ENCODE assay signal across 14 cellular contexts in genomic region chr15:40416056-40416455, GRCh38. TPM values are rescaled to one million over a fixed set of nuclear protein-coding genes. Genes with fewer than 3 reads are reported as not detected.
DNase-seq lines count a peak whose midpoint lies in the region; ATAC-seq lines count a peak whose summit lies in the region.
"Had no signal": no experiment of that assay in that cellular context is flagged by ENCODE, and none has a peak within 500 bp of the region (broad histone marks: within the 10 kb centered on the region; RNA-seq: fewer than 3 reads in every experiment).

No MANE protein-coding gene starts in this region.

- no peak for DNase-seq in activated naive CD8-positive, alpha-beta T cell treated with anti-CD3 and anti-CD28 coated beads for 36 hours
- DNase-seq in activated naive CD8-positive, alpha-beta T cell treated with anti-CD3 and anti-CD28 coated beads, Interleukin-2, amount 50 U/mL, for 24 hours = no peak
- DNase-seq in neuronal stem cell (ENCODE audit: low spot score) (no peak), kidney glomerular epithelial cell (lab: John Stamatoyannopoulos, UW) (no peak)
- no peak for DNase-seq in stimulated activated effector memory CD8-positive, alpha-beta T cell treated with anti-CD3 and anti-CD28 coated beads, Interleukin-12 subunit alpha, Interleukin-12 subunit beta, amount 100 ng/mL, for 72 hours (ENCODE audit: low spot score in 2 of 2)
- no peak for DNase-seq in activated T-cell treated with anti-CD3 and anti-CD28 coated beads, Interleukin-2, amount 50 U/mL, for 4 hours
- DNase-seq: AML-193; Caco-2; CD4-positive, alpha-beta T cell; GOT3; H9 had no signal

- H3K36me3 Mint-ChIP-seq in activated naive CD8-positive, alpha-beta T cell treated with anti-CD3 and anti-CD28 coated beads for 36 hours = peaks cover 15% of the 10 kb centered on the region
- H3K36me3 Mint-ChIP-seq in activated naive CD8-positive, alpha-beta T cell treated with anti-CD3 and anti-CD28 coated beads, Interleukin-2, amount 50 U/mL, for 24 hours (ENCODE audit: low read depth) = peaks cover 30% of the 10 kb centered on the region
- peaks cover 79% of the 10 kb centered on the region for H3K36me3 Mint-ChIP-seq in stimulated activated effector memory CD8-positive, alpha-beta T cell treated with anti-CD3 and anti-CD28 coated beads, Interleukin-12 subunit alpha, Interleukin-12 subunit beta, amount 100 ng/mL, for 72 hours
- H3K36me3 Mint-ChIP-seq in activated T-cell treated with anti-CD3 and anti-CD28 coated beads, Interleukin-2, amount 50 U/mL, for 4 hours (ENCODE audit: insufficient read depth) = peaks cover 32% of the 10 kb centered on the region

- no CpG with 5 or more reads among the region's 14 CpGs for WGBS in neuronal stem cell (ENCODE audit: extremely low coverage in 2 of 2, insufficient read length in 2 of 2, insufficient replicate concordance in 1 of 2), 2 donors

- H3K27ac Mint-ChIP-seq in activated naive CD8-positive, alpha-beta T cell treated with anti-CD3 and anti-CD28 coated beads for 36 hours = peak overlapping the region; percentile 43
- H3K27ac Mint-ChIP-seq in activated naive CD8-positive, alpha-beta T cell treated with anti-CD3 and anti-CD28 coated beads, Interleukin-2, amount 50 U/mL, for 24 hours = no peak overlapping the region
- H3K27ac Mint-ChIP-seq in stimulated activated effector memory CD8-positive, alpha-beta T cell treated with anti-CD3 and anti-CD28 coated beads, Interleukin-12 subunit alpha, Interleukin-12 subunit beta, amount 100 ng/mL, for 72 hours = peak overlapping the region; percentile 19
- H3K27ac Mint-ChIP-seq: CD4-positive, alpha-beta T cell; H9 had no signal

- no peak overlapping the region for H3K27ac ChIP-seq in neuronal stem cell (replicated peaks; ENCODE audit: low read length)
- H3K27ac ChIP-seq: 22Rv1, A549, C4-2B had no signal

- peak overlapping the region in 1 of 2 donors; percentile 3 for H3K4me3 ChIP-seq in neuronal stem cell (ENCODE audit: low read length in 2 of 2)
- H3K4me3 ChIP-seq: A549 had no signal

- no peak overlapping the region for H2BK120ac ChIP-seq in neuronal stem cell (ENCODE audit: low read depth, low read length)

- H4K91ac ChIP-seq in neuronal stem cell (ENCODE audit: low read depth, low read length, poor library complexity) = no peak overlapping the region

- H3K4me1 ChIP-seq in neuronal stem cell (ENCODE audit: control insufficient read depth in 2 of 2, insufficient read depth in 1 of 2, low read depth in 1 of 2, low read length in 2 of 2) = no peaks in the 10 kb centered on the region
- H3K4me1 ChIP-seq: A549, Caco-2 had no signal

- no peaks in the 10 kb centered on the region for H3K27me3 Mint-ChIP-seq in activated naive CD8-positive, alpha-beta T cell treated with anti-CD3 and anti-CD28 coated beads for 36 hours
- no peaks in the 10 kb centered on the region for H3K27me3 Mint-ChIP-seq in activated naive CD8-positive, alpha-beta T cell treated with anti-CD3 and anti-CD28 coated beads, Interleukin-2, amount 50 U/mL, for 24 hours
- no peaks in the 10 kb centered on the region for H3K27me3 Mint-ChIP-seq in activated T-cell treated with anti-CD3 and anti-CD28 coated beads, Interleukin-2, amount 50 U/mL, for 4 hours (ENCODE audit: low read depth)
- H3K27me3 Mint-ChIP-seq: CD4-positive, alpha-beta T cell had no signal

- no peak overlapping the region for H2BK5ac ChIP-seq in neuronal stem cell (ENCODE audit: low read length)

- H3K14ac ChIP-seq in neuronal stem cell (ENCODE audit: low read length) = peak overlapping the region; percentile 25

- H3K4me2 ChIP-seq in neuronal stem cell (ENCODE audit: insufficient read depth, low read length, poor library complexity, severe bottlenecking) = no peak overlapping the region
- H3K4me2 ChIP-seq: A549 had no signal

- H3K9ac ChIP-seq in neuronal stem cell (ENCODE audit: low read depth, low read length, poor library complexity) = peak overlapping the region; percentile 13

- no peak overlapping the region for H3K4ac ChIP-seq in neuronal stem cell (ENCODE audit: low read length)

- H2BK12ac ChIP-seq in neuronal stem cell (ENCODE audit: low read length) = peak overlapping the region; percentile 35

- H2BK15ac ChIP-seq in neuronal stem cell (ENCODE audit: low read length) = no peak overlapping the region

- peak overlapping the region; percentile 2 for H3K23ac ChIP-seq in neuronal stem cell (ENCODE audit: low read depth, low read length, poor library complexity)

- H3K27me3 ChIP-seq in neuronal stem cell (ENCODE audit: control insufficient read depth in 3 of 3, insufficient read depth in 3 of 3, low read depth in 1 of 3, low read length in 3 of 3) = no peaks in the 10 kb centered on the region

- no peak for ATAC-seq in activated naive CD8-positive, alpha-beta T cell treated with anti-CD3 and anti-CD28 coated beads, Interleukin-2, amount 50 U/mL, for 24 hours
- ATAC-seq in stimulated activated effector memory CD8-positive, alpha-beta T cell treated with anti-CD3 and anti-CD28 coated beads, Interleukin-12 subunit alpha, Interleukin-12 subunit beta, amount 100 ng/mL, for 72 hours = no peak
- ATAC-seq in activated T-cell treated with anti-CD3 and anti-CD28 coated beads, Interleukin-2, amount 50 U/mL, for 4 hours = no peak
- ATAC-seq: A549 had no signal

- no peak overlapping the region for H2AFZ ChIP-seq in neuronal stem cell (ENCODE audit: low read length)

- peaks cover 1% of the 10 kb centered on the region for H3K79me1 ChIP-seq in neuronal stem cell (ENCODE audit: low read depth, low read length)

- no peaks in the 10 kb centered on the region for H3K9me3 Mint-ChIP-seq in activated naive CD8-positive, alpha-beta T cell treated with anti-CD3 and anti-CD28 coated beads for 36 hours
- no peaks in the 10 kb centered on the region for H3K9me3 Mint-ChIP-seq in activated naive CD8-positive, alpha-beta T cell treated with anti-CD3 and anti-CD28 coated beads, Interleukin-2, amount 50 U/mL, for 24 hours
- no peaks in the 10 kb centered on the region for H3K9me3 Mint-ChIP-seq in stimulated activated effector memory CD8-positive, alpha-beta T cell treated with anti-CD3 and anti-CD28 coated beads, Interleukin-12 subunit alpha, Interleukin-12 subunit beta, amount 100 ng/mL, for 72 hours
- no peaks in the 10 kb centered on the region for H3K9me3 Mint-ChIP-seq in activated T-cell treated with anti-CD3 and anti-CD28 coated beads, Interleukin-2, amount 50 U/mL, for 4 hours
- H3K9me3 Mint-ChIP-seq: CD4-positive, alpha-beta T cell; H9 had no signal

- peaks cover 45 to 70% of the 10 kb centered on the region in 2 donors for H3K36me3 ChIP-seq in neuronal stem cell (replicated peaks in 1 of 2; ENCODE audit: control insufficient read depth in 2 of 2, insufficient read depth in 2 of 2, low read length in 2 of 2)

- H3K4me3 Mint-ChIP-seq in activated naive CD8-positive, alpha-beta T cell treated with anti-CD3 and anti-CD28 coated beads for 36 hours = no peak overlapping the region
- no peak overlapping the region for H3K4me3 Mint-ChIP-seq in activated naive CD8-positive, alpha-beta T cell treated with anti-CD3 and anti-CD28 coated beads, Interleukin-2, amount 50 U/mL, for 24 hours
- H3K4me3 Mint-ChIP-seq in stimulated activated effector memory CD8-positive, alpha-beta T cell treated with anti-CD3 and anti-CD28 coated beads, Interleukin-12 subunit alpha, Interleukin-12 subunit beta, amount 100 ng/mL, for 72 hours = no peak overlapping the region
- no peak overlapping the region for H3K4me3 Mint-ChIP-seq in activated T-cell treated with anti-CD3 and anti-CD28 coated beads, Interleukin-2, amount 50 U/mL, for 4 hours
- H3K4me3 Mint-ChIP-seq: CD4-positive, alpha-beta T cell; H9 had no signal

- no peaks in the 10 kb centered on the region for H3K9me3 ChIP-seq in neuronal stem cell (replicated peaks in 1 of 2; ENCODE audit: control insufficient read depth in 2 of 2, insufficient read depth in 1 of 2, low read depth in 1 of 2, low read length in 2 of 2)
- H3K9me3 ChIP-seq: A549, Caco-2 had no signal

- H2AK5ac ChIP-seq in neuronal stem cell (ENCODE audit: low read depth, low read length) = no peak overlapping the region

- H4K8ac ChIP-seq in neuronal stem cell (ENCODE audit: low read depth, low read length) = no peak overlapping the region

- no peaks in the 10 kb centered on the region for H3K4me1 Mint-ChIP-seq in activated naive CD8-positive, alpha-beta T cell treated with anti-CD3 and anti-CD28 coated beads for 36 hours
- no peaks in the 10 kb centered on the region for H3K4me1 Mint-ChIP-seq in activated naive CD8-positive, alpha-beta T cell treated with anti-CD3 and anti-CD28 coated beads, Interleukin-2, amount 50 U/mL, for 24 hours
- peaks cover 10% of the 10 kb centered on the region for H3K4me1 Mint-ChIP-seq in stimulated activated effector memory CD8-positive, alpha-beta T cell treated with anti-CD3 and anti-CD28 coated beads, Interleukin-12 subunit alpha, Interleukin-12 subunit beta, amount 100 ng/mL, for 72 hours
- H3K4me1 Mint-ChIP-seq in activated T-cell treated with anti-CD3 and anti-CD28 coated beads, Interleukin-2, amount 50 U/mL, for 4 hours (ENCODE audit: low read depth) = no peaks in the 10 kb centered on the region

- H3K18ac ChIP-seq in neuronal stem cell (ENCODE audit: low read length) = no peak overlapping the region

RNA-seq across cellular contexts. Expression of gene IVD, which starts 10.5 kb away (rescaled TPM):
- total RNA-seq in activated naive CD8-positive, alpha-beta T cell treated with anti-CD3 and anti-CD28 coated beads for 36 hours = 10 to 100 TPM; 64.9 to 68.6 TPM
- polyA plus RNA-seq in neuronal stem cell (2013, experiment 1 of 2) = 22.3 TPM
- polyA plus RNA-seq in neuronal stem cell (2013, experiment 2 of 2) = 23.4 TPM
- 10 to 100 TPM; 65.2 to 71.4 (median 68.7) TPM for total RNA-seq in activated T-cell treated with anti-CD3 and anti-CD28 coated beads, Interleukin-2, amount 50 U/mL, for 4 hours

RNA-seq across cellular contexts. Expression of gene BAHD1, which starts 24.7 kb away (rescaled TPM):
- 10 to 100 TPM; 18.0 to 18.7 TPM for total RNA-seq in activated naive CD8-positive, alpha-beta T cell treated with anti-CD3 and anti-CD28 coated beads for 36 hours
- 13.7 TPM for polyA plus RNA-seq in neuronal stem cell (2013, experiment 1 of 2)
- polyA plus RNA-seq in neuronal stem cell (2013, experiment 2 of 2) = 14.1 TPM
- total RNA-seq in activated T-cell treated with anti-CD3 and anti-CD28 coated beads, Interleukin-2, amount 50 U/mL, for 4 hours = 10 to 100 TPM; 28.0 to 31.6 (median 31.5) TPM

RNA-seq across cellular contexts. Expression of gene KNSTRN, which starts 33.5 kb away (rescaled TPM):
- total RNA-seq in activated naive CD8-positive, alpha-beta T cell treated with anti-CD3 and anti-CD28 coated beads for 36 hours = 10 to 100 TPM; 54.3 to 56.3 TPM
- polyA plus RNA-seq in neuronal stem cell (2013, experiment 1 of 2) = 81.2 TPM
- polyA plus RNA-seq in neuronal stem cell (2013, experiment 2 of 2) = 77.0 TPM
- 10 to 100 TPM; 22.6 to 37.0 (median 29.1) TPM for total RNA-seq in activated T-cell treated with anti-CD3 and anti-CD28 coated beads, Interleukin-2, amount 50 U/mL, for 4 hours

RNA-seq across cellular contexts. Expression of gene CHST14, which starts 54.7 kb away (rescaled TPM):
- total RNA-seq in activated naive CD8-positive, alpha-beta T cell treated with anti-CD3 and anti-CD28 coated beads for 36 hours = 1 to 10 TPM; 5.7 to 7.1 TPM
- polyA plus RNA-seq in neuronal stem cell (2013, experiment 1 of 2) = 24.1 TPM
- polyA plus RNA-seq in neuronal stem cell (2013, experiment 2 of 2) = 23.7 TPM
- total RNA-seq in activated T-cell treated with anti-CD3 and anti-CD28 coated beads, Interleukin-2, amount 50 U/mL, for 4 hours = 1 to 10 TPM; 6.2 to 7.1 (median 7.0) TPM

RNA-seq across cellular contexts. Expression of gene DISP2, which starts 58.0 kb away (rescaled TPM):
- under 1 TPM; 0.08 to 0.14 TPM for total RNA-seq in activated naive CD8-positive, alpha-beta T cell treated with anti-CD3 and anti-CD28 coated beads for 36 hours
- polyA plus RNA-seq in neuronal stem cell (2013, experiment 1 of 2) = 0.18 TPM
- 0.25 TPM for polyA plus RNA-seq in neuronal stem cell (2013, experiment 2 of 2)
- under 1 TPM; 0.03 to 0.26 (median 0.08) TPM for total RNA-seq in activated T-cell treated with anti-CD3 and anti-CD28 coated beads, Interleukin-2, amount 50 U/mL, for 4 hours
